In genomic region chr10:34305189-34305588, GRCh38 we compare ENCODE assay signal across 10 cellular contexts.
A peak's percentile ranks its signal among the peaks of the same experiment; 100 is the strongest.
DNase-seq lines count a peak whose midpoint lies in the region; ATAC-seq, FAIRE-seq and TF ChIP-seq lines count a peak whose summit lies in the region.
"Had no signal": no experiment of that assay in that cellular context is flagged by ENCODE, and none has a peak within 500 bp of the region (broad histone marks: within the 10 kb centered on the region; RNA-seq: fewer than 3 reads in every experiment).

No MANE protein-coding gene starts in this region.

- no peak overlapping the region for H3K4me3 ChIP-seq in H7 (ENCODE audit: insufficient read depth, low read depth, low read length)
- H3K4me3 ChIP-seq in keratinocyte (ENCODE audit: control insufficient read depth in 2 of 3, extremely low read depth in 1 of 3, insufficient read depth in 2 of 3, low read depth in 1 of 3, low read length in 3 of 3), result no peak overlapping the region
- H3K4me3 ChIP-seq: thoracic aorta had no signal

- no peaks in the 10 kb centered on the region for H3K27me3 ChIP-seq in H7 (ENCODE audit: control insufficient read depth, insufficient read depth, low read length)
- H3K27me3 ChIP-seq in keratinocyte (ENCODE audit: control insufficient read depth, extremely low read depth, insufficient read depth, low read length), result no peaks in the 10 kb centered on the region

- H3K4me1 ChIP-seq in keratinocyte (ENCODE audit: control insufficient read depth, extremely low read depth, insufficient read depth, low read length), result peaks cover 6% of the 10 kb centered on the region

- DNase-seq in H7 (peak; percentile 36), NOMO-1 (lab: John Stamatoyannopoulos, UW; ENCODE audit: unreplicated experiment in 2 of 2) (peak; percentile 58 to 72), keratinocyte (ENCODE audit: low read depth, low spot score) (no peak), midbrain (lab: John Stamatoyannopoulos, UW) (no peak), NCI-H524 (lab: John Stamatoyannopoulos, UW) (no peak), NCI-H2029 (lab: John Stamatoyannopoulos, UW) (no peak)
- DNase-seq: right cardiac atrium had no signal

- no peaks in the 10 kb centered on the region for H3K9me1 ChIP-seq in keratinocyte (ENCODE audit: control insufficient read depth, extremely low read depth, insufficient read depth, low read length)

- ATAC-seq in GM21423 (IDR thresholded peaks at IDR 0.05; ENCODE audit: unreplicated experiment), result no peak
- ATAC-seq: right cardiac atrium had no signal

- H3K9ac ChIP-seq in keratinocyte (ENCODE audit: control insufficient read depth, extremely low read depth, insufficient read depth, low read length), result no peak overlapping the region

- peak; percentile 41 for TF ChIP-seq CTCF in GM12873 (IDR thresholded peaks at IDR 0.05; ENCODE audit: insufficient read depth, low read depth, low read length, missing control alignments)
- TF ChIP-seq CTCF in keratinocyte (optimal IDR thresholded peaks at IDR 0.05 in 1 of 3, IDR thresholded peaks at IDR 0.05 in 1 of 3, conservative IDR thresholded peaks at IDR 0.05 in 1 of 3; ENCODE audit: extremely low read depth in 1 of 3, insufficient read depth in 2 of 3, low read length in 3 of 3), result peak; percentile 80 to 84 (median 81)

- no peaks in the 10 kb centered on the region for H3K9me3 ChIP-seq in keratinocyte (ENCODE audit: control insufficient read depth, low read depth, low read length)
- H3K9me3 ChIP-seq: thoracic aorta had no signal

- no peak overlapping the region for H3K27ac ChIP-seq in keratinocyte (ENCODE audit: control insufficient read depth, insufficient read depth, low read length)
- H3K27ac ChIP-seq: thoracic aorta had no signal

- H2AFZ ChIP-seq in keratinocyte (ENCODE audit: control insufficient read depth, low read length), result no peak overlapping the region

- dilution Hi-C loops in keratinocyte (cut with MboI; ENCODE audit: extremely low pct_ligation_motif_present, low sequenced_read_pairs), result no loop called here

- no peaks in the 10 kb centered on the region for H3K79me2 ChIP-seq in keratinocyte (ENCODE audit: control insufficient read depth, insufficient read depth, low read length)

- FAIRE-seq in keratinocyte (lab: Jason Lieb, UNC), result peak; percentile 23

- H3K36me3 ChIP-seq in H7 (replicated peaks; ENCODE audit: control insufficient read depth, insufficient read depth, low read length) (no peaks in the 10 kb centered on the region), keratinocyte (ENCODE audit: control insufficient read depth in 2 of 2, extremely low read depth in 1 of 2, insufficient read depth in 2 of 2, low read length in 2 of 2) (peaks cover 0 to 1% of the 10 kb centered on the region in 2 experiments)
- H3K36me3 ChIP-seq: thoracic aorta had no signal

- no peak overlapping the region for H3K4me2 ChIP-seq in keratinocyte (ENCODE audit: control insufficient read depth, extremely low read depth, insufficient read depth, low read depth, low read length)

- H4K20me1 ChIP-seq in keratinocyte (ENCODE audit: control insufficient read depth, extremely low read depth, insufficient read depth, low read length), result no peaks in the 10 kb centered on the region

Comparison
In these comparisons a context has a peak if more than half of its experiments do, and no peak if none do; other contexts are left out.
1. DNase-seq: peak in H7 (single experiment) and NOMO-1 (2 of 2); none in keratinocyte (single experiment), midbrain (single experiment), NCI-H524 (0 of 2) and NCI-H2029 (single experiment).